10 cellular contexts compared by ENCODE assay signal in genomic region chr7:30750574-30751256, GRCh38. TPM values are rescaled to one million over a fixed set of nuclear protein-coding genes. Genes with fewer than 3 reads are reported as not detected.
DNase-seq lines count a peak whose midpoint lies in the region; ATAC-seq, FAIRE-seq and TF ChIP-seq lines count a peak whose summit lies in the region.
"Had no signal": no experiment of that assay in that cellular context is flagged by ENCODE, and none has a peak within 500 bp of the region (broad histone marks: within the 10 kb centered on the region; RNA-seq: fewer than 3 reads in every experiment).

No MANE protein-coding gene starts in this region.

- H3K4me3 Mint-ChIP-seq in stimulated activated naive B cell treated with anti-CD40 and anti-IgM and Interleukin-4, amounts not matched to agents 10 μg/mL and 1 μg/mL and 100 μg/mL, for 72 hours: no peak overlapping the region
- H3K4me3 Mint-ChIP-seq in T-cell: no peak overlapping the region

- POLR2A ChIA-PET in T-cell (lab: Charles Lee): no interaction called here

- DNase-seq in AG20443 (ENCODE audit: low spot score): peak; percentile 88
- DNase-seq in T1000 (lab: John Stamatoyannopoulos, UW): peak; percentile 69
- peak; percentile 54 for DNase-seq in globus pallidus (ENCODE audit: low spot score)
- no peak for DNase-seq in pancreas
- DNase-seq in stimulated activated naive B cell treated with anti-CD40 and anti-IgM and Interleukin-4, amounts not matched to agents 10 μg/mL and 1 μg/mL and 100 μg/mL, for 72 hours: no peak
- DNase-seq in T-cell: no peak
- DNase-seq: NCI-H1930 had no signal

- H3K4me1 ChIP-seq in pancreas: peaks cover 0 to 2% (median 0%) of the 10 kb centered on the region in 3 donors

- CTCF ChIA-PET in T-cell (lab: Charles Lee): interaction anchor here in 1 of 2 donors (1.2 kb wide), 1 partner anchor 10 kb away, joined by 5 read pairs; no protein-coding TSS in a partner anchor

- no peak overlapping the region for H3K27ac Mint-ChIP-seq in stimulated activated naive B cell treated with anti-CD40 and anti-IgM and Interleukin-4, amounts not matched to agents 10 μg/mL and 1 μg/mL and 100 μg/mL, for 72 hours
- H3K27ac Mint-ChIP-seq in T-cell: no peak overlapping the region

- TF ChIP-seq CTCF in pancreas (IDR thresholded peaks at IDR 0.05): no peak

- no peaks in the 10 kb centered on the region for H3K36me3 Mint-ChIP-seq in stimulated activated naive B cell treated with anti-CD40 and anti-IgM and Interleukin-4, amounts not matched to agents 10 μg/mL and 1 μg/mL and 100 μg/mL, for 72 hours
- H3K36me3 Mint-ChIP-seq in T-cell: no peaks in the 10 kb centered on the region

- H3K9me3 Mint-ChIP-seq in stimulated activated naive B cell treated with anti-CD40 and anti-IgM and Interleukin-4, amounts not matched to agents 10 μg/mL and 1 μg/mL and 100 μg/mL, for 72 hours: peaks cover 8 to 11% of the 10 kb centered on the region in 2 donors
- H3K9me3 Mint-ChIP-seq in T-cell: no peaks in the 10 kb centered on the region

- H3K27me3 ChIP-seq in pancreas: no peaks in the 10 kb centered on the region

- H3K36me3 ChIP-seq in pancreas: no peaks in the 10 kb centered on the region

- ATAC-seq in pancreas (peak in 3 of 4 donors; percentile 30 to 49 (median 46)), HG03045 (IDR thresholded peaks at IDR 0.05; ENCODE audit: unreplicated experiment) (no peak), GM21576 (IDR thresholded peaks at IDR 0.05; ENCODE audit: unreplicated experiment) (no peak), T-cell (replicated peaks in 1 of 4) (no peak)
- ATAC-seq in stimulated activated naive B cell treated with anti-CD40 and anti-IgM and Interleukin-4, amounts not matched to agents 10 μg/mL and 1 μg/mL and 100 μg/mL, for 72 hours (replicated peaks): no peak

- no peaks in the 10 kb centered on the region for H3K4me1 Mint-ChIP-seq in stimulated activated naive B cell treated with anti-CD40 and anti-IgM and Interleukin-4, amounts not matched to agents 10 μg/mL and 1 μg/mL and 100 μg/mL, for 72 hours
- H3K4me1 Mint-ChIP-seq in T-cell: no peaks in the 10 kb centered on the region

- no peaks in the 10 kb centered on the region for H3K9me3 ChIP-seq in pancreas

- intact Hi-C loops in pancreas (cut with DNase I): no loop called here

- WGBS in pancreas, 2 donors: 71 to 77% methylated on average over 11 of the region's 11 CpGs

- H3K27ac ChIP-seq in pancreas: no peak overlapping the region

- no peak for FAIRE-seq in pancreas (lab: Jason Lieb, UNC)
- FAIRE-seq: H54 had no signal

- peaks cover 0 to 5% of the 10 kb centered on the region in 2 donors for H3K27me3 Mint-ChIP-seq in stimulated activated naive B cell treated with anti-CD40 and anti-IgM and Interleukin-4, amounts not matched to agents 10 μg/mL and 1 μg/mL and 100 μg/mL, for 72 hours
- no peaks in the 10 kb centered on the region for H3K27me3 Mint-ChIP-seq in T-cell

- H3K4me3 ChIP-seq in pancreas: no peak overlapping the region

RNA-seq across cellular contexts. Expression of gene INMT, which starts 1.2 kb away (rescaled TPM):
- total RNA-seq in pancreas (10 to 100 TPM in 3 of 6 donors, 1 to 10 TPM in 3; 4.2 to 11.5 (median 7.5) TPM), T-cell (1 to 10 TPM in 1 of 5 donors, under 1 TPM in 4; 0.14 to 1.7 (median 0.75) TPM)
- 10 to 100 TPM in 1 of 2 donors, 1 to 10 TPM in 1; 9.2 to 18.7 TPM for polyA plus RNA-seq in pancreas

RNA-seq across cellular contexts. Expression of gene MINDY4, which starts 20.5 kb away (rescaled TPM):
- total RNA-seq in pancreas: 1 to 10 TPM; 2.9 to 4.9 (median 3.5) TPM
- polyA plus RNA-seq in pancreas: 1 to 10 TPM; 3.9 to 4.3 TPM
- 1 to 10 TPM in 4 of 5 donors, under 1 TPM in 1; 0.60 to 1.7 (median 1.2) TPM for total RNA-seq in T-cell

Comparison
In these comparisons a context has a peak if more than half of its experiments do, and no peak if none do; other contexts are left out.
1. DNase-seq: peak in AG20443 (single experiment), T1000 (single experiment) and globus pallidus (single experiment); none in pancreas (0 of 6), stimulated activated naive B cell treated with anti-CD40 and anti-IgM and Interleukin-4, amounts not matched to agents 10 μg/mL and 1 μg/mL and 100 μg/mL, for 72 hours (single experiment) and T-cell (0 of 34).
2. ATAC-seq: peak in pancreas (3 of 4); none in HG03045 (single experiment), stimulated activated naive B cell treated with anti-CD40 and anti-IgM and Interleukin-4, amounts not matched to agents 10 μg/mL and 1 μg/mL and 100 μg/mL, for 72 hours (0 of 2), GM21576 (single experiment) and T-cell (0 of 4).